Comparison of ENCODE assay signal across 27 cellular contexts in the genomic region with DNA sequence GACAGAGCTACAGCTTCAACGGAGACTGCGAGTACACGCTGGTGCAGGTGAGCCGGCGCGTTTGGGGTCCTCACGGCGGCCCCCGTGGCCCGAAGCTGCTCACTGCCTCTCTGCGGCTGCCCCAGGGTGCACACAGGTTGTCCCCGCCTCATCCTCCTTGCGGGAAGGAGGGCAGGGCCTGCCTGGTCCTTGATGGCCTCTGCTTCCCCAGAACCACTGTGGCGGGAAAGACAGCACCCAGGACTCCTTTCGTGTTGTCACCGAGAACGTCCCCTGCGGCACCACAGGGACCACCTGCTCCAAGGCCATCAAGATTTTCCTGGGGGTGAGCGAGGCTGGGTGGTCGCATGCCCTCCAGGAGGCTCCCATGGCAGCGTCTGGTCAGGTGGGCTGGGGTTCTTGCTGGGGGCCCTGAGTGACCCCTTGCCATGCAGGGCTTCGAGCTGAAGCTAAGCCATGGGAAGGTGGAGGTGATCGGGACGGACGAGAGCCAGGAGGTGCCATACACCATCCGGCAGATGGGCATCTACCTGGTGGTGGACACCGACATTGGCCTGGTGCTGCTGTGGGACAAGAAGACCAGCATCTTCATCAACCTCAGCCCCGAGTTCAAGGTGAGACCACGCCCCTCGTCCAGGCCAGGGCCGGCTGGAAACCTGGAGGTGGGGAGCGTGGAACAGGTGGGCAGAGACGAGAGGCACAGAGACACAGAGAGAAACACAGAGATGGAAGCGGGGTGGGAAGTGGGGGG. TPM values are rescaled to one million over a fixed set of nuclear protein-coding genes. Genes with fewer than 3 reads are reported as not detected.
"Had no signal": no experiment of that assay in that cellular context is flagged by ENCODE, and none has a peak within 500 bp of the region (broad histone marks: within the 10 kb centered on the region; RNA-seq: fewer than 3 reads in every experiment).

No MANE protein-coding gene starts in this region.

- ATAC-seq: activated T-helper 17 cell treated with anti-CD3 and anti-CD28 coated beads, Interleukin-2, amount 50 U/mL, for 72 hours had no signal

- H3K27me3 ChIP-seq: brain microvascular endothelial cell, cardiac muscle cell, SJCRH30 had no signal

- DNase-seq: activated CD4-positive, alpha-beta memory T cell treated with anti-CD3 and anti-CD28 coated beads, Interleukin-2, amount 10 ng/mL, durations not matched to agents 7 days and 5 days; activated CD4-positive, alpha-beta T cell treated with anti-CD3 and anti-CD28 coated beads, Interleukin-2, amount 10 ng/mL, durations not matched to agents 7 days and 5 days; activated CD4-positive, CD25-positive, alpha-beta regulatory T cell; activated gamma-delta T cell; activated naive CD4-positive, alpha-beta T cell treated with anti-CD3 and anti-CD28 coated beads for 36 hours; activated T-cell treated with anti-CD3 and anti-CD28 coated beads for 4 hours; activated T-cell treated with anti-CD3 and anti-CD28 coated beads, Interleukin-2, amount 50 U/mL, for 48 hours; amygdala; brain microvascular endothelial cell; Kasumi-1; KBM-7; NCI-H1105 treated with DMSO at 0.1 percent for 48 hours; NCI-H1436 treated with DMSO at 0.1 percent for 48 hours; NCI-H187 treated with DMSO at 0.1 percent for 48 hours; NCI-H2081 treated with DMSO at 0.1 percent for 48 hours; NCI-H446; NCI-H524; PC-9; SJCRH30; SK-N-SH; T-helper 1 cell had no signal

- H3K36me3 Mint-ChIP-seq: activated naive CD8-positive, alpha-beta T cell had no signal

- H3K36me3 ChIP-seq: brain microvascular endothelial cell, cardiac muscle cell, SJCRH30 had no signal

- H3K4me3 ChIP-seq: cardiac muscle cell, PC-9, SJCRH30 had no signal

- H3K27ac ChIP-seq: brain microvascular endothelial cell, cardiac muscle cell, PC-9, SJCRH30, VCaP had no signal

- H3K9ac ChIP-seq: SK-N-SH had no signal

- H3K4me2 ChIP-seq: PC-9, SK-N-SH had no signal

- H3K27me3 Mint-ChIP-seq: activated CD4-positive, alpha-beta memory T cell treated with anti-CD3 and anti-CD28 coated beads, Interleukin-2, amount 10 ng/mL, durations not matched to agents 7 days and 5 days; activated CD4-positive, alpha-beta T cell treated with anti-CD3 and anti-CD28 coated beads, Interleukin-2, amount 10 ng/mL, durations not matched to agents 7 days and 5 days; activated naive CD8-positive, alpha-beta T cell had no signal

- H3K4me3 Mint-ChIP-seq: activated CD4-positive, alpha-beta memory T cell treated with anti-CD3 and anti-CD28 coated beads, Interleukin-2, amount 10 ng/mL, durations not matched to agents 7 days and 5 days; activated CD4-positive, alpha-beta T cell treated with anti-CD3 and anti-CD28 coated beads, Interleukin-2, amount 10 ng/mL, durations not matched to agents 7 days and 5 days; activated naive CD4-positive, alpha-beta T cell treated with anti-CD3 and anti-CD28 coated beads for 36 hours; activated naive CD8-positive, alpha-beta T cell; activated T-helper 17 cell treated with anti-CD3 and anti-CD28 coated beads, Interleukin-2, amount 50 U/mL, for 72 hours had no signal

- H3K4me1 Mint-ChIP-seq: activated CD4-positive, alpha-beta memory T cell treated with anti-CD3 and anti-CD28 coated beads, Interleukin-2, amount 10 ng/mL, durations not matched to agents 7 days and 5 days; activated CD4-positive, alpha-beta T cell treated with anti-CD3 and anti-CD28 coated beads, Interleukin-2, amount 10 ng/mL, durations not matched to agents 7 days and 5 days had no signal

- H3K4me1 ChIP-seq: SJCRH30 had no signal

- H3K9me3 Mint-ChIP-seq: activated naive CD4-positive, alpha-beta T cell treated with anti-CD3 and anti-CD28 coated beads for 36 hours had no signal

- H3K27ac Mint-ChIP-seq: activated CD4-positive, alpha-beta memory T cell treated with anti-CD3 and anti-CD28 coated beads, Interleukin-2, amount 10 ng/mL, durations not matched to agents 7 days and 5 days; activated CD4-positive, alpha-beta T cell treated with anti-CD3 and anti-CD28 coated beads, Interleukin-2, amount 10 ng/mL, durations not matched to agents 7 days and 5 days; activated naive CD4-positive, alpha-beta T cell treated with anti-CD3 and anti-CD28 coated beads for 36 hours; activated naive CD8-positive, alpha-beta T cell; activated T-helper 17 cell treated with anti-CD3 and anti-CD28 coated beads, Interleukin-2, amount 50 U/mL, for 72 hours had no signal

- H3K9me3 ChIP-seq: SJCRH30, SK-N-SH had no signal

- H2AFZ ChIP-seq: PC-9 had no signal

RNA-seq across cellular contexts. Expression of gene MUC5AC, which starts 19.4 kb away (rescaled TPM):
- total RNA-seq: activated CD4-positive, alpha-beta memory T cell treated with anti-CD3 and anti-CD28 coated beads, Interleukin-2, amount 10 ng/mL, durations not matched to agents 7 days and 5 days; activated CD4-positive, alpha-beta T cell treated with anti-CD3 and anti-CD28 coated beads, Interleukin-2, amount 10 ng/mL, durations not matched to agents 7 days and 5 days; activated CD8-positive, alpha-beta memory T cell treated with anti-CD3 and anti-CD28 coated beads for 36 hours; activated naive CD4-positive, alpha-beta T cell treated with anti-CD3 and anti-CD28 coated beads for 36 hours; activated T-helper 17 cell treated with anti-CD3 and anti-CD28 coated beads, Interleukin-2, amount 50 U/mL, for 72 hours; cardiac muscle cell; SJCRH30; T-helper 2 cell treated with Interferon-gamma antibody and Interleukin-4, amounts not matched to agents 100 ng/mL and 5 ng/mL, for 36 hours had no signal
- polyA plus RNA-seq: cardiac muscle cell, SK-N-SH had no signal

RNA-seq across cellular contexts. Expression of gene MUC5B, which starts 45.7 kb away (rescaled TPM):
- total RNA-seq: activated CD4-positive, alpha-beta memory T cell treated with anti-CD3 and anti-CD28 coated beads, Interleukin-2, amount 10 ng/mL, durations not matched to agents 7 days and 5 days; activated CD4-positive, alpha-beta T cell treated with anti-CD3 and anti-CD28 coated beads, Interleukin-2, amount 10 ng/mL, durations not matched to agents 7 days and 5 days; activated CD8-positive, alpha-beta memory T cell treated with anti-CD3 and anti-CD28 coated beads for 36 hours; activated naive CD4-positive, alpha-beta T cell treated with anti-CD3 and anti-CD28 coated beads for 36 hours; activated T-helper 17 cell treated with anti-CD3 and anti-CD28 coated beads, Interleukin-2, amount 50 U/mL, for 72 hours; cardiac muscle cell; SJCRH30; T-helper 2 cell treated with Interferon-gamma antibody and Interleukin-4, amounts not matched to agents 100 ng/mL and 5 ng/mL, for 36 hours had no signal
- polyA plus RNA-seq: cardiac muscle cell, SK-N-SH had no signal
